1 cellular context compared by ENCODE assay signal in genomic region chr18:57586243-57587049, GRCh38.
A peak's percentile ranks its signal among the peaks of the same experiment; 100 is the strongest.
TF ChIP-seq lines count a peak whose summit lies in the region.

A gene with protein sequence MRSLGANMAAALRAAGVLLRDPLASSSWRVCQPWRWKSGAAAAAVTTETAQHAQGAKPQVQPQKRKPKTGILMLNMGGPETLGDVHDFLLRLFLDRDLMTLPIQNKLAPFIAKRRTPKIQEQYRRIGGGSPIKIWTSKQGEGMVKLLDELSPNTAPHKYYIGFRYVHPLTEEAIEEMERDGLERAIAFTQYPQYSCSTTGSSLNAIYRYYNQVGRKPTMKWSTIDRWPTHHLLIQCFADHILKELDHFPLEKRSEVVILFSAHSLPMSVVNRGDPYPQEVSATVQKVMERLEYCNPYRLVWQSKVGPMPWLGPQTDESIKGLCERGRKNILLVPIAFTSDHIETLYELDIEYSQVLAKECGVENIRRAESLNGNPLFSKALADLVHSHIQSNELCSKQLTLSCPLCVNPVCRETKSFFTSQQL (minus strand): TSS chr18:57586702. CDS start chr18:57586620, 82 bp downstream.

TF ChIP-seq in GM12878, 131 proteins besides CTCF, POLR2A, EP300 and RAD21 (continued from another document):
- peak; percentile 72; the same call in 1 of the 2 replicates for TF ChIP-seq ZNF687 (IDR thresholded peaks at IDR 0.05)
- no peak for TF ChIP-seq MTA3 (IDR thresholded peaks at IDR 0.05; ENCODE audit: borderline replicate concordance, low read length)
- TF ChIP-seq IRF3 (IDR thresholded peaks at IDR 0.05) = 0 out of 2 replicates have a peak, but pooled peaks have one; percentile 21
- no peak for TF ChIP-seq RFX5 (IDR thresholded peaks at IDR 0.05; ENCODE audit: low read depth, low read length)
- peak; percentile 83 for TF ChIP-seq NR2C1 (IDR thresholded peaks at IDR 0.05)
- TF ChIP-seq PML (IDR thresholded peaks at IDR 0.05; ENCODE audit: low read length) = no peak
- no peak for TF ChIP-seq ASH2L (IDR thresholded peaks at IDR 0.05; ENCODE audit: borderline replicate concordance, low read depth)
- TF ChIP-seq ZNF274 (IDR thresholded peaks at IDR 0.05; ENCODE audit: insufficient read depth, insufficient read length) = no peak
- TF ChIP-seq GATAD2B (conservative IDR thresholded peaks at IDR 0.05; ENCODE audit: low read depth) = peak; percentile 89
- TF ChIP-seq GABPA (IDR thresholded peaks at IDR 0.05; ENCODE audit: low read depth) = no peak
- TF ChIP-seq IRF4 (IDR thresholded peaks at IDR 0.05; ENCODE audit: low read depth, low read length) = no peak
- TF ChIP-seq MXI1 (IDR thresholded peaks at IDR 0.05; ENCODE audit: low read depth, low read length) = peak; percentile 65
- peak; percentile 96 for TF ChIP-seq LARP7 (IDR thresholded peaks at IDR 0.05)
- TF ChIP-seq EZH2 (IDR thresholded peaks at IDR 0.05; ENCODE audit: borderline replicate concordance, control insufficient read depth, low read depth, low read length) = no peak
- 0 out of 2 replicates have a peak, but pooled peaks have one; percentile 29 for TF ChIP-seq ZNF24 (IDR thresholded peaks at IDR 0.05)
- no peak for TF ChIP-seq ZBTB11 (CRISPR knock-in tag; IDR thresholded peaks at IDR 0.05)
- TF ChIP-seq JUND (IDR thresholded peaks at IDR 0.05; ENCODE audit: low read depth, low read length) = no peak
- TF ChIP-seq MAX (IDR thresholded peaks at IDR 0.05; ENCODE audit: low read depth, low read length) = peak; percentile 20; the same call in 1 of the 2 replicates
- no peak for TF ChIP-seq RELA (IDR thresholded peaks at IDR 0.05; ENCODE audit: borderline replicate concordance, partially characterized antibody)
- TF ChIP-seq BHLHE40 (IDR thresholded peaks at IDR 0.05; ENCODE audit: borderline replicate concordance in 1 of 2, low read depth in 2 of 2, low read length in 1 of 2) = peak in 1 of 2 experiments; percentile 56; a peak in 2 of 4 replicates
- no peak for TF ChIP-seq CHD4 (IDR thresholded peaks at IDR 0.05)
- 0 out of 2 replicates have a peak, but pooled peaks have one; percentile 20 for TF ChIP-seq EED (IDR thresholded peaks at IDR 0.05; ENCODE audit: low read depth)
- TF ChIP-seq YY1 (IDR thresholded peaks at IDR 0.05; ENCODE audit: low read depth, low read length) = peak; percentile 92
- TF ChIP-seq ESRRA (IDR thresholded peaks at IDR 0.05; ENCODE audit: low read length) = no peak
- TF ChIP-seq E4F1 (IDR thresholded peaks at IDR 0.05; ENCODE audit: borderline replicate concordance, partially characterized antibody) = no peak
- TF ChIP-seq DPF2 (IDR thresholded peaks at IDR 0.05) = peak; percentile 71
TF ChIP-seq in GM12878: peak in this region for 26.
